ENCODE assay signal across 8 cellular contexts in the genomic region with DNA sequence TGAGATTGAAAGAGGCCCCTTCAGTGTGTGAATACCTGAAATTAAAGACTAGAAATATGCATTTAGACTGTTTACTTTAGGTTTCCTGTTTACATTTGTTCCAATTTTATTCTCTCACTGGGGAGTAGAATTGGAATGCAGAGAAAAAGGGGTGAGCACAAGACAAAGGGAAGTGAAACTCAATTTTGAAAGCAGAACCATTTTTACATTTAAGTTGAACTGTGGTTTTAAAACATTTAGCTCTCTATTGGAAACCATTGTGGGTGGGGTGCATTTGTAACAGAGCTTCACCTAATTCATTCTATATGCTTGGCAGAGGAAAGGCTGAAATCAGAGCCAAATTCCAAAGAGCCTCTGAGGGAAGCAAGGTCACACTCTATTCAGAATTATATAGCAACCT.
A peak's percentile ranks its signal among the peaks of the same experiment; 100 is the strongest.
DNase-seq lines count a peak whose midpoint lies in the region; ATAC-seq, FAIRE-seq and TF ChIP-seq lines count a peak whose summit lies in the region.

No MANE protein-coding gene starts in this region.

- intact Hi-C loops in lower lobe of right lung (cut with DNase I) = no loop called here

- H3K27me3 Mint-ChIP-seq in nephron (ENCODE audit: low read depth) = no peaks in the 10 kb centered on the region

- H3K4me1 Mint-ChIP-seq in nephron = peaks cover 65% of the 10 kb centered on the region

- H3K4me1 ChIP-seq in lower lobe of right lung = peaks cover 32% of the 10 kb centered on the region

- no peak overlapping the region for H3K27ac ChIP-seq in lower lobe of right lung

- H3K9me3 ChIP-seq in lower lobe of right lung = no peaks in the 10 kb centered on the region

- FAIRE-seq in frontal cortex (lab: Jason Lieb, UNC) (no peak), HTR-8/SVneo (lab: Jason Lieb, UNC) (no peak)

- TF ChIP-seq CTCF in nephron (IDR thresholded peaks at IDR 0.05; ENCODE audit: unreplicated experiment in 3 of 3) = no peak
- TF ChIP-seq CTCF in lower lobe of right lung (IDR thresholded peaks at IDR 0.05) = no peak

- peaks cover 9% of the 10 kb centered on the region for H3K9me3 Mint-ChIP-seq in nephron

- H3K4me3 ChIP-seq in lower lobe of right lung = no peak overlapping the region

- peak overlapping the region; percentile 89 to 99 (median 98) for H3K27ac Mint-ChIP-seq in nephron

- H3K27me3 ChIP-seq in lower lobe of right lung (ENCODE audit: low read depth) = no peaks in the 10 kb centered on the region

- H3K36me3 Mint-ChIP-seq in nephron (ENCODE audit: low read depth) = peaks cover 6% of the 10 kb centered on the region

- DNase-seq in NOMO-1 treated with DMSO at 0.1 percent for 48 hours (lab: John Stamatoyannopoulos, UW; ENCODE audit: unreplicated experiment) (peak; percentile 87), NCI-H510A (lab: John Stamatoyannopoulos, UW) (no peak), lower lobe of right lung (no peak), frontal cortex (ENCODE audit: low spot score in 2 of 2) (no peak), HTR-8/SVneo (ENCODE audit: insufficient read length, low spot score) (no peak)

- H3K4me3 Mint-ChIP-seq in nephron = peak overlapping the region in 1 of 3 experiments; percentile 30

- no peaks in the 10 kb centered on the region for H3K36me3 ChIP-seq in lower lobe of right lung

- ATAC-seq in GM19025 (IDR thresholded peaks at IDR 0.05; ENCODE audit: low read depth, unreplicated experiment) (peak; percentile 46), HG02852 (IDR thresholded peaks at IDR 0.05; ENCODE audit: unreplicated experiment) (peak; percentile 65), lower lobe of right lung (no peak)

Comparison
In these comparisons a context has a peak if more than half of its experiments do, and no peak if none do; other contexts are left out.
1. ATAC-seq: peak in GM19025 (single experiment) and HG02852 (single experiment); none in lower lobe of right lung (0 of 2).